18 cellular contexts compared by ENCODE assay signal in the genomic region with DNA sequence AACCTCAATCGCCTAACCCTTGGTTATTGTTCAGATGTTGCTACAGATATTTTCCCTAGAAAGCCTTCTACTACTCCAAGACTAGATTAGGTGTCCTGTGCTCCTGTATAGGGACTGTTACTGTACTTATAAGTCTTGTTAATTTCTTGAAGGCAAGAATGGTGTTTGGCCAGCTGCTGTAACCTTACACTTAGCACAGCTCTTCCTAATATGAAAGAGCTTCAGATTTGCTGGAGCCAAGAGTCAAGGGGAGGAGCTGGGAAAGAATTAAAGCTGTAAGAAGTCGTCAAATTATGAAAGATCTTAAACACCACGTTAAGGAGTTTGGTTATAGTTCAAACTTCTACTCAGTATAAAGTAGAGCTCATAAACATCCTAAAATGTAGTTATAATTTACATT.
"Had no signal": no experiment of that assay in that cellular context is flagged by ENCODE, and none has a peak within 500 bp of the region (broad histone marks: within the 10 kb centered on the region; RNA-seq: fewer than 3 reads in every experiment).

No MANE protein-coding gene starts in this region.

- ATAC-seq: activated CD4-positive, CD25-positive, alpha-beta regulatory T cell treated with anti-CD3 and anti-CD28 coated beads, Interleukin-2, amount 50 U/mL, for 24 hours; activated naive CD8-positive, alpha-beta T cell treated with anti-CD3 and anti-CD28 coated beads, Interleukin-2, amount 50 U/mL, for 24 hours; left ventricle myocardium superior had no signal

- H3K4me3 ChIP-seq: tibial nerve, uterus had no signal

- H3K9me3 ChIP-seq: tibial nerve, uterus had no signal

- H3K27me3 ChIP-seq: tibial nerve, uterus had no signal

- H3K36me3 ChIP-seq: tibial nerve, uterus had no signal

- H3K4me1 ChIP-seq: tibial nerve, uterus had no signal

- H3K27ac ChIP-seq: tibial nerve, uterus had no signal

- DNase-seq: activated CD4-positive, alpha-beta T cell treated with anti-CD3 and anti-CD28 coated beads, Interleukin-2, amount 50 U/mL, for 1 hour; activated CD8-positive, alpha-beta memory T cell treated with anti-CD3 and anti-CD28 coated beads for 24 hours; activated CD8-positive, alpha-beta memory T cell treated with anti-CD3 and anti-CD28 coated beads, Interleukin-2, amount 50 U/mL, for 48 hours; activated effector memory CD4-positive, alpha-beta T cell treated with Interleukin-2 at 50 U/mL for 16 hours; activated naive CD4-positive, alpha-beta T cell treated with anti-CD3 and anti-CD28 coated beads, Interleukin-2, amount 10 ng/mL, durations not matched to agents 7 days and 5 days; activated naive CD8-positive, alpha-beta T cell treated with anti-CD3 and anti-CD28 coated beads, Interleukin-2, amount 50 U/mL, for 24 hours; activated T-cell treated with anti-CD3 and anti-CD28 coated beads, Interleukin-2, amount 50 U/mL, for 48 hours; anterior cingulate cortex; caudate nucleus; endodermal cell; foreskin melanocyte; kidney glomerular epithelial cell; left ventricle myocardium superior; nephron progenitor cell; nucleus accumbens; uterus had no signal
